1 cellular context compared by ENCODE assay signal in genomic region chr20:16785221-16785620, GRCh38.
TF ChIP-seq lines count a peak whose summit lies in the region.

No MANE protein-coding gene starts in this region.

TF ChIP-seq in IMR-90, 13 proteins besides CTCF, POLR2A, EP300 and RAD21 (continued from another document):
- TF ChIP-seq ELK1 (IDR thresholded peaks at IDR 0.05; ENCODE audit: borderline replicate concordance, low read depth, low read length) = no peak
- no peak for TF ChIP-seq BHLHE40 (IDR thresholded peaks at IDR 0.05; ENCODE audit: low read depth, low read length)
- TF ChIP-seq USF2 (IDR thresholded peaks at IDR 0.05; ENCODE audit: low read depth, low read length) = no peak
- TF ChIP-seq SMC3 (IDR thresholded peaks at IDR 0.05; ENCODE audit: low read depth, low read length) = no peak
- TF ChIP-seq NFE2L2 (IDR thresholded peaks at IDR 0.05; ENCODE audit: low read depth, low read length) = no peak
- no peak for TF ChIP-seq MAFK (IDR thresholded peaks at IDR 0.05; ENCODE audit: low read depth, low read length)
- no peak for TF ChIP-seq RCOR1 (IDR thresholded peaks at IDR 0.05; ENCODE audit: insufficient replicate concordance, low read length)
- TF ChIP-seq CHD1 (IDR thresholded peaks at IDR 0.05; ENCODE audit: low read depth, low read length) = no peak
